11 cellular contexts compared by ENCODE assay signal in genomic region chr17:14784997-14785696, GRCh38.
DNase-seq lines count a peak whose midpoint lies in the region; ATAC-seq and TF ChIP-seq lines count a peak whose summit lies in the region.
"Had no signal": no experiment of that assay in that cellular context is flagged by ENCODE, and none has a peak within 500 bp of the region (broad histone marks: within the 10 kb centered on the region; RNA-seq: fewer than 3 reads in every experiment).

No MANE protein-coding gene starts in this region.

- peak in 1 of 7 experiments; percentile 7 for TF ChIP-seq CTCF in stomach (IDR thresholded peaks at IDR 0.05)

- H3K36me3 ChIP-seq in stomach = no peaks in the 10 kb centered on the region
- H3K36me3 ChIP-seq: gastrocnemius medialis, SJCRH30 had no signal

- WGBS in stomach, 5 donors = 69 to 89% (median 84%) methylated on average over 4 to 5 of the region's 5 CpGs

- TF ChIP-seq POLR2A in stomach (IDR thresholded peaks at IDR 0.05) = no peak

- H3K4me1 ChIP-seq in stomach = no peaks in the 10 kb centered on the region
- H3K4me1 ChIP-seq: gastrocnemius medialis had no signal

- no peak overlapping the region for H3K27ac ChIP-seq in stomach
- H3K27ac ChIP-seq: gastrocnemius medialis, SJCRH30 had no signal

- peak; percentile 25 for DNase-seq in activated CD8-positive, alpha-beta memory T cell treated with anti-CD3 and anti-CD28 coated beads, Interleukin-2, amount 50 U/mL, for 4 hours
- no peak for DNase-seq in activated CD8-positive, alpha-beta memory T cell treated with anti-CD3 and anti-CD28 coated beads, Interleukin-2, amount 50 U/mL, for 48 hours
- DNase-seq in activated naive CD8-positive, alpha-beta T cell treated with anti-CD3 and anti-CD28 coated beads for 36 hours = peak; percentile 7
- peak; percentile 1 for DNase-seq in stimulated activated CD8-positive, alpha-beta memory T cell treated with anti-CD3 and anti-CD28 coated beads, Interleukin-12 subunit alpha, Interleukin-12 subunit beta, amount 100 ng/mL, for 4 hours (ENCODE audit: low read depth)
- DNase-seq in AML-193 (lab: John Stamatoyannopoulos, UW) (no peak), stomach (no peak)
- DNase-seq: gastrocnemius medialis, Kasumi-1, SJCRH30 had no signal

- no peak overlapping the region for H3K27ac Mint-ChIP-seq in activated naive CD8-positive, alpha-beta T cell treated with anti-CD3 and anti-CD28 coated beads for 36 hours

- peaks cover 0 to 13% (median 0%) of the 10 kb centered on the region in 3 donors for H3K27me3 ChIP-seq in stomach
- H3K27me3 ChIP-seq: gastrocnemius medialis, SJCRH30 had no signal

- peak; percentile 76 for ATAC-seq in HG03457 (IDR thresholded peaks at IDR 0.05; ENCODE audit: unreplicated experiment)
- no peak for ATAC-seq in HG03175 (IDR thresholded peaks at IDR 0.05; ENCODE audit: unreplicated experiment)
- ATAC-seq: gastrocnemius medialis had no signal

- no peak overlapping the region for H3K4me3 Mint-ChIP-seq in activated naive CD8-positive, alpha-beta T cell treated with anti-CD3 and anti-CD28 coated beads for 36 hours

- H3K36me3 Mint-ChIP-seq in activated naive CD8-positive, alpha-beta T cell treated with anti-CD3 and anti-CD28 coated beads for 36 hours = no peaks in the 10 kb centered on the region

- H3K4me1 Mint-ChIP-seq in activated naive CD8-positive, alpha-beta T cell treated with anti-CD3 and anti-CD28 coated beads for 36 hours = peaks cover 5% of the 10 kb centered on the region

- peaks cover 12% of the 10 kb centered on the region for H3K27me3 Mint-ChIP-seq in activated naive CD8-positive, alpha-beta T cell treated with anti-CD3 and anti-CD28 coated beads for 36 hours

- H3K9me3 Mint-ChIP-seq in activated naive CD8-positive, alpha-beta T cell treated with anti-CD3 and anti-CD28 coated beads for 36 hours = no peaks in the 10 kb centered on the region

- H3K9me3 ChIP-seq in stomach = no peaks in the 10 kb centered on the region
- H3K9me3 ChIP-seq: gastrocnemius medialis, SJCRH30 had no signal

- TF ChIP-seq EP300 in stomach (IDR thresholded peaks at IDR 0.05) = no peak

- intact Hi-C loops in stomach (cut with DNase I; ENCODE audit: low total_unique reads) = no loop called here

- no peak overlapping the region for H3K4me3 ChIP-seq in stomach
- H3K4me3 ChIP-seq: gastrocnemius medialis, SJCRH30 had no signal

Comparison
In these comparisons a context has a peak if more than half of its experiments do, and no peak if none do; other contexts are left out.
1. DNase-seq: peak in activated CD8-positive, alpha-beta memory T cell treated with anti-CD3 and anti-CD28 coated beads, Interleukin-2, amount 50 U/mL, for 4 hours (single experiment), activated naive CD8-positive, alpha-beta T cell treated with anti-CD3 and anti-CD28 coated beads for 36 hours (single experiment) and stimulated activated CD8-positive, alpha-beta memory T cell treated with anti-CD3 and anti-CD28 coated beads, Interleukin-12 subunit alpha, Interleukin-12 subunit beta, amount 100 ng/mL, for 4 hours (single experiment); none in activated CD8-positive, alpha-beta memory T cell treated with anti-CD3 and anti-CD28 coated beads, Interleukin-2, amount 50 U/mL, for 48 hours (single experiment), AML-193 (0 of 2) and stomach (single experiment).